In genomic region chr6:170085475-170086401, GRCh38 we compare ENCODE assay signal across 11 cellular contexts.
A peak's percentile ranks its signal among the peaks of the same experiment; 100 is the strongest.
DNase-seq lines count a peak whose midpoint lies in the region; ATAC-seq, FAIRE-seq and TF ChIP-seq lines count a peak whose summit lies in the region.
"Had no signal": no experiment of that assay in that cellular context is flagged by ENCODE, and none has a peak within 500 bp of the region (broad histone marks: within the 10 kb centered on the region; RNA-seq: fewer than 3 reads in every experiment).

No MANE protein-coding gene starts in this region.

- no peaks in the 10 kb centered on the region for H3K27me3 Mint-ChIP-seq in activated CD4-positive, alpha-beta T cell treated with anti-CD3 and anti-CD28 coated beads, Interleukin-2, amount 10 ng/mL, durations not matched to agents 7 days and 5 days
- no peaks in the 10 kb centered on the region for H3K27me3 Mint-ChIP-seq in activated T-helper 17 cell treated with anti-CD3 and anti-CD28 coated beads, Interleukin-2, amount 50 U/mL, for 72 hours

- no peaks in the 10 kb centered on the region for H3F3A ChIP-seq in MM.1S (ENCODE audit: insufficient read depth, low read length)

- no peaks in the 10 kb centered on the region for H3K36me3 ChIP-seq in kidney (ENCODE audit: control insufficient read depth in 1 of 2, insufficient read depth in 2 of 2, low read length in 2 of 2)
- no peaks in the 10 kb centered on the region for H3K36me3 ChIP-seq in stomach smooth muscle (ENCODE audit: control insufficient read depth in 2 of 2, insufficient read depth in 2 of 2, low read length in 2 of 2)
- H3K36me3 ChIP-seq in MM.1S (replicated peaks; ENCODE audit: insufficient read depth, low read length) = no peaks in the 10 kb centered on the region

- FAIRE-seq in kidney (lab: Jason Lieb, UNC) = no peak

- H3K9me2 ChIP-seq in MM.1S (replicated peaks; ENCODE audit: insufficient read depth, low read length) = no peaks in the 10 kb centered on the region

- H3K4me2 ChIP-seq in MM.1S (ENCODE audit: low read depth, low read length) = no peak overlapping the region

- no peaks in the 10 kb centered on the region for H3K79me2 ChIP-seq in MM.1S (ENCODE audit: low read length)

- H3K9me3 ChIP-seq in kidney (ENCODE audit: control insufficient read depth in 1 of 2, low read length in 2 of 2) (no peaks in the 10 kb centered on the region), stomach smooth muscle (ENCODE audit: control insufficient read depth in 2 of 2, low read length in 2 of 2) (no peaks in the 10 kb centered on the region), MM.1S (replicated peaks; ENCODE audit: insufficient read depth, low read length) (no peaks in the 10 kb centered on the region)

- no peaks in the 10 kb centered on the region for H4K20me1 ChIP-seq in MM.1S (ENCODE audit: insufficient read depth, low read length)

- peaks cover 0 to 4% of the 10 kb centered on the region in 2 donors for H3K4me1 ChIP-seq in kidney (ENCODE audit: control insufficient read depth in 1 of 2, insufficient read depth in 1 of 2, low read depth in 1 of 2, low read length in 2 of 2)
- peaks cover 11% of the 10 kb centered on the region for H3K4me1 ChIP-seq in stomach smooth muscle (ENCODE audit: control insufficient read depth, insufficient read depth, low read length)
- no peaks in the 10 kb centered on the region for H3K4me1 ChIP-seq in MM.1S (ENCODE audit: low read length)

- no peak for TF ChIP-seq CTCF in kidney (IDR thresholded peaks at IDR 0.05; ENCODE audit: borderline replicate concordance, extremely low read depth, insufficient read depth)
- no peak for TF ChIP-seq CTCF in MM.1S (IDR thresholded peaks at IDR 0.05; ENCODE audit: low read length)

- DNase-seq in activated CD4-positive, alpha-beta T cell treated with anti-CD3 and anti-CD28 coated beads, Interleukin-2, amount 10 ng/mL, durations not matched to agents 7 days and 5 days = no peak
- no peak for DNase-seq in activated CD4-positive, alpha-beta T cell treated with anti-CD3 and anti-CD28 coated beads, Interleukin-2, amount 50 U/mL, for 1 hour
- DNase-seq in kidney (peak; percentile 48), MM.1S (no peak), cerebellar nuclear complex (lab: John Stamatoyannopoulos, UW) (no peak)
- DNase-seq: amygdala; DND-41; stimulated activated CD4-positive, alpha-beta T cell treated with anti-CD3 and anti-CD28 coated beads, Interleukin-12 subunit alpha, Interleukin-12 subunit beta, amount 100 ng/mL, for 4 hours had no signal

- H3K27ac ChIP-seq in kidney (ENCODE audit: low read depth in 2 of 2, low read length in 2 of 2) (no peak overlapping the region), stomach smooth muscle (ENCODE audit: low read length) (no peak overlapping the region), MM.1S (ENCODE audit: low read length) (no peak overlapping the region)

- peaks cover 0 to 3% of the 10 kb centered on the region in 2 donors for H3K27me3 ChIP-seq in stomach smooth muscle (ENCODE audit: control insufficient read depth in 1 of 2, insufficient read depth in 2 of 2, low read length in 2 of 2)
- no peaks in the 10 kb centered on the region for H3K27me3 ChIP-seq in MM.1S (replicated peaks; ENCODE audit: insufficient read depth, low read length)

- peaks cover 54% of the 10 kb centered on the region for H3K4me1 Mint-ChIP-seq in activated CD4-positive, alpha-beta T cell treated with anti-CD3 and anti-CD28 coated beads, Interleukin-2, amount 10 ng/mL, durations not matched to agents 7 days and 5 days
- peaks cover 22% of the 10 kb centered on the region for H3K4me1 Mint-ChIP-seq in activated T-helper 17 cell treated with anti-CD3 and anti-CD28 coated beads, Interleukin-2, amount 50 U/mL, for 72 hours

- POLR2A ChIA-PET in activated CD4-positive, alpha-beta T cell treated with anti-CD3 and anti-CD28 coated beads, Interleukin-2, amount 10 ng/mL, durations not matched to agents 7 days and 5 days (lab: Charles Lee) = no interaction called here

- H3K27ac Mint-ChIP-seq in activated CD4-positive, alpha-beta T cell treated with anti-CD3 and anti-CD28 coated beads, Interleukin-2, amount 10 ng/mL, durations not matched to agents 7 days and 5 days = peak overlapping the region; percentile 68
- peak overlapping the region; percentile 68 for H3K27ac Mint-ChIP-seq in activated T-helper 17 cell treated with anti-CD3 and anti-CD28 coated beads, Interleukin-2, amount 50 U/mL, for 72 hours

- no peak for ATAC-seq in activated T-helper 17 cell treated with anti-CD3 and anti-CD28 coated beads, Interleukin-2, amount 50 U/mL, for 72 hours (replicated peaks)
- ATAC-seq in GM19328 (IDR thresholded peaks at IDR 0.05; ENCODE audit: unreplicated experiment) = no peak

- H3K9ac ChIP-seq in kidney (ENCODE audit: low read length in 2 of 2) (no peak overlapping the region), stomach smooth muscle (ENCODE audit: low read length in 2 of 2) (peak overlapping the region in 1 of 2 donors; percentile 44), MM.1S (ENCODE audit: low read length) (no peak overlapping the region)

- H3K4me3 ChIP-seq in kidney (ENCODE audit: low read length in 2 of 2) = no peak overlapping the region
- peak overlapping the region; percentile 15 to 45 for H3K4me3 ChIP-seq in stomach smooth muscle (ENCODE audit: low read length in 2 of 2)
- no peak overlapping the region for H3K4me3 ChIP-seq in MM.1S (ENCODE audit: low read length)

- H3K9me3 Mint-ChIP-seq in activated CD4-positive, alpha-beta T cell treated with anti-CD3 and anti-CD28 coated beads, Interleukin-2, amount 10 ng/mL, durations not matched to agents 7 days and 5 days = no peaks in the 10 kb centered on the region
- no peaks in the 10 kb centered on the region for H3K9me3 Mint-ChIP-seq in activated T-helper 17 cell treated with anti-CD3 and anti-CD28 coated beads, Interleukin-2, amount 50 U/mL, for 72 hours

- no peak overlapping the region for H3K4me3 Mint-ChIP-seq in activated CD4-positive, alpha-beta T cell treated with anti-CD3 and anti-CD28 coated beads, Interleukin-2, amount 10 ng/mL, durations not matched to agents 7 days and 5 days
- peak overlapping the region; percentile 33 for H3K4me3 Mint-ChIP-seq in activated T-helper 17 cell treated with anti-CD3 and anti-CD28 coated beads, Interleukin-2, amount 50 U/mL, for 72 hours

- no peak overlapping the region for H2AFZ ChIP-seq in MM.1S (ENCODE audit: low read length)

- intact Hi-C loops in kidney (cut with DNase I) = no loop called here

- H3K36me3 Mint-ChIP-seq in activated CD4-positive, alpha-beta T cell treated with anti-CD3 and anti-CD28 coated beads, Interleukin-2, amount 10 ng/mL, durations not matched to agents 7 days and 5 days (ENCODE audit: low read depth) = peaks cover 2% of the 10 kb centered on the region
- peaks cover 15% of the 10 kb centered on the region for H3K36me3 Mint-ChIP-seq in activated T-helper 17 cell treated with anti-CD3 and anti-CD28 coated beads, Interleukin-2, amount 50 U/mL, for 72 hours (ENCODE audit: low read depth)

- CTCF ChIA-PET in activated CD4-positive, alpha-beta T cell treated with anti-CD3 and anti-CD28 coated beads, Interleukin-2, amount 10 ng/mL, durations not matched to agents 7 days and 5 days (lab: Charles Lee) = no interaction called here

Comparison
In these comparisons a context has a peak if more than half of its experiments do, and no peak if none do; other contexts are left out.
1. H3K4me3 ChIP-seq: peak in stomach smooth muscle (2 of 2); none in kidney (0 of 2) and MM.1S (single experiment).